Comparison of ENCODE assay signal across 17 cellular contexts in genomic region chr20:46820682-46821081, GRCh38.
DNase-seq lines count a peak whose midpoint lies in the region; ATAC-seq and TF ChIP-seq lines count a peak whose summit lies in the region.
"Had no signal": no experiment of that assay in that cellular context is flagged by ENCODE, and none has a peak within 500 bp of the region (broad histone marks: within the 10 kb centered on the region; RNA-seq: fewer than 3 reads in every experiment).

No MANE protein-coding gene starts in this region.

- peak overlapping the region; percentile 43; the same call in 1 of the 3 replicates for H2BK15ac ChIP-seq in IMR-90 (ENCODE audit: low read depth, low read length)

- peaks cover 3% of the 10 kb centered on the region; the same call in 1 of the 2 replicates for H3K4me1 Mint-ChIP-seq in WTC11
- H3K4me1 Mint-ChIP-seq: activated B cell treated with CpG ODN at 0.5 μM for 24 hours; central memory CD8-positive, alpha-beta T cell had no signal

- no peak overlapping the region for H3K9ac ChIP-seq in IMR-90 (ENCODE audit: low read depth, low read length)

- no TSS peak for BruUV-seq in IMR-90 (replicated peaks; lab: Mats Ljungman, UMichigan)

- POLR2A ChIA-PET in IMR-90 (lab: Charles Lee; ENCODE audit: unreplicated experiment) = no interaction called here
- POLR2A ChIA-PET in WTC11 (lab: Charles Lee) = no interaction called here

- H3K4me3 Mint-ChIP-seq in WTC11 = no peak overlapping the region
- H3K4me3 Mint-ChIP-seq: activated B cell treated with CpG ODN at 0.5 μM for 24 hours; central memory CD8-positive, alpha-beta T cell; effector memory CD8-positive, alpha-beta T cell had no signal

- peak overlapping the region; percentile 53 for H2AFZ ChIP-seq in IMR-90 (replicated peaks; ENCODE audit: low read length, poor library complexity)

- no peak overlapping the region for H2BK20ac ChIP-seq in IMR-90 (ENCODE audit: low read depth, low read length)

- H3K9me3 Mint-ChIP-seq in WTC11 = peaks cover 14% of the 10 kb centered on the region
- H3K9me3 Mint-ChIP-seq: effector memory CD8-positive, alpha-beta T cell had no signal

- dilution Hi-C loops in IMR-90 (cut with HindIII; ENCODE audit: low sequenced_read_pairs, unreplicated experiment) = no loop called here

- in situ Hi-C loops in IMR-90 (cut with MboI; ENCODE audit: low sequenced_read_pairs) = no loop called here

- H4K20me1 ChIP-seq in IMR-90 (ENCODE audit: insufficient read depth, low read length) = no peaks in the 10 kb centered on the region

- H3K27me3 ChIP-seq in IMR-90 (ENCODE audit: control insufficient read depth, insufficient read depth, low read length) = no peaks in the 10 kb centered on the region
- H3K27me3 ChIP-seq: testis had no signal

- peak overlapping the region; percentile 3 for H2AK9ac ChIP-seq in IMR-90 (replicated peaks; ENCODE audit: low read depth, low read length, poor library complexity)

- ATAC-seq in IMR-90 (ENCODE audit: low read depth) = no peak
- peak; percentile 100 for ATAC-seq in WTC11
- ATAC-seq in GM21390 (IDR thresholded peaks at IDR 0.05; ENCODE audit: unreplicated experiment) = no peak
- no peak for ATAC-seq in GM18870 (IDR thresholded peaks at IDR 0.05; ENCODE audit: unreplicated experiment)
- ATAC-seq: effector memory CD8-positive, alpha-beta T cell; GM12878; left ventricle myocardium superior had no signal

- no peak overlapping the region for H3K27ac ChIP-seq in IMR-90 (ENCODE audit: insufficient read depth, low read length)
- H3K27ac ChIP-seq: testis had no signal

- no peak overlapping the region for H3K56ac ChIP-seq in IMR-90 (ENCODE audit: extremely low read depth, insufficient read depth, low read length)

- no peak for TF ChIP-seq CTCF in IMR-90 (conservative IDR thresholded peaks at IDR 0.05; ENCODE audit: low read depth, low read length)
- peak; percentile 44; the same call in 1 of the 2 replicates for TF ChIP-seq CTCF in WTC11 (IDR thresholded peaks at IDR 0.05)

- H2BK5ac ChIP-seq in IMR-90 (ENCODE audit: low read depth, low read length, poor library complexity, severe bottlenecking) = no peak overlapping the region

- DNase-seq in COLO668 (lab: John Stamatoyannopoulos, UW; ENCODE audit: unreplicated experiment) = peak; percentile 22
- DNase-seq in IMR-90 = no peak
- DNase-seq in WTC11 (ENCODE audit: low spot score) = peak; percentile 64
- DNase-seq in iPS DF 4.7 (ENCODE audit: extremely low read depth, low spot score) = peak; percentile 11
- no peak for DNase-seq in HT-29 (ENCODE audit: low spot score)
- DNase-seq in NCI-H187 treated with DMSO at 0.1 percent for 48 hours (lab: John Stamatoyannopoulos, UW) = no peak
- DNase-seq: activated B cell treated with CpG ODN at 0.5 μM for 24 hours; effector memory CD8-positive, alpha-beta T cell; left ventricle myocardium superior; SHP77; small intestine; T-helper 1 cell; testis had no signal

- H3K23ac ChIP-seq in IMR-90 (ENCODE audit: low read depth, low read length) = no peak overlapping the region

- no peak overlapping the region for H3K4me2 ChIP-seq in IMR-90 (ENCODE audit: low read depth, low read length)

- H3K4ac ChIP-seq in IMR-90 (ENCODE audit: low read depth, low read length) = no peak overlapping the region; the same call in 1 of the 2 replicates

- no peaks in the 10 kb centered on the region for H3K79me1 ChIP-seq in IMR-90 (ENCODE audit: low read depth in 1 of 2, low read length in 2 of 2)

- no peak for TF ChIP-seq RAD21 in IMR-90 (IDR thresholded peaks at IDR 0.05; ENCODE audit: low read length)

- H2AK5ac ChIP-seq in IMR-90 (ENCODE audit: low read depth, low read length) = peak overlapping the region; percentile 33; the same call in 1 of the 2 replicates

- H3K9me3 ChIP-seq in IMR-90 (ENCODE audit: control insufficient read depth, insufficient read depth, low read length) = no peaks in the 10 kb centered on the region
- H3K9me3 ChIP-seq: testis had no signal

- H4K8ac ChIP-seq in IMR-90 (ENCODE audit: low read depth in 2 of 2, low read length in 2 of 2) = no peak overlapping the region

- H4K5ac ChIP-seq in IMR-90 (ENCODE audit: low read depth, low read length) = no peak overlapping the region

- no peak overlapping the region for H2BK120ac ChIP-seq in IMR-90 (ENCODE audit: low read depth, low read length)

- peaks cover 2% of the 10 kb centered on the region; the same call in 1 of the 2 replicates for H3K9me1 ChIP-seq in IMR-90 (ENCODE audit: insufficient read depth, low read length)

- no peak for TF ChIP-seq POLR2A in IMR-90 (IDR thresholded peaks at IDR 0.05; ENCODE audit: low read depth, low read length)

- WGBS in IMR-90 (ENCODE audit: extremely low coverage in 2 of 2, insufficient read length in 1 of 2), 2 experiments = 100% methylated on average over 1 of the region's 3 CpGs; no CpG with 5 or more reads in 1 of the 2 experiments

- H3K14ac ChIP-seq in IMR-90 (replicated peaks; ENCODE audit: low read depth, low read length) = no peak overlapping the region

- no peak overlapping the region for H4K91ac ChIP-seq in IMR-90 (ENCODE audit: insufficient read depth, low read depth, low read length)

- peaks cover under 1% of the 10 kb centered on the region; the same call in 1 of the 2 replicates for H3K4me1 ChIP-seq in IMR-90 (ENCODE audit: control insufficient read depth, insufficient read depth, low read length)

- CTCF ChIA-PET in IMR-90 (lab: Yijun Ruan, JAX) (no interaction called here), WTC11 (lab: Charles Lee) (interaction anchor here (0.5 to 1.5 kb wide), 49 partner anchors 9 to 328 kb away, joined by 3 to 21 read pairs (median 4); partner anchors contain the start of gene EYA2)

- H3K27me3 Mint-ChIP-seq in WTC11 (ENCODE audit: low read depth) = no peaks in the 10 kb centered on the region; the same call in 1 of the 2 replicates

- no peaks in the 10 kb centered on the region for H3K36me3 Mint-ChIP-seq in WTC11

- no peaks in the 10 kb centered on the region for H3K36me3 ChIP-seq in IMR-90 (ENCODE audit: control insufficient read depth, insufficient read depth, low read length)

- intact Hi-C loops in IMR-90 (cut with micrococcal nuclease) = no loop called here

- no peak overlapping the region for H3K18ac ChIP-seq in IMR-90 (ENCODE audit: low read depth, low read length)

- H3K27ac Mint-ChIP-seq in WTC11 = no peak overlapping the region
- H3K27ac Mint-ChIP-seq: activated B cell treated with CpG ODN at 0.5 μM for 24 hours; effector memory CD8-positive, alpha-beta T cell had no signal

- no peak overlapping the region for H3K4me3 ChIP-seq in IMR-90 (ENCODE audit: insufficient read depth, low read depth, low read length)
- H3K4me3 ChIP-seq: GM12878, testis had no signal

TF ChIP-seq in IMR-90, 13 proteins besides CTCF, POLR2A, EP300 and RAD21 (continues in another document):
- TF ChIP-seq MAZ (IDR thresholded peaks at IDR 0.05; ENCODE audit: borderline replicate concordance, low read depth, low read length) (no peak), BHLHE40 (IDR thresholded peaks at IDR 0.05; ENCODE audit: low read depth, low read length) (no peak), SMC3 (IDR thresholded peaks at IDR 0.05; ENCODE audit: low read depth, low read length) (no peak), ELK1 (IDR thresholded peaks at IDR 0.05; ENCODE audit: borderline replicate concordance, low read depth, low read length) (no peak), RCOR1 (IDR thresholded peaks at IDR 0.05; ENCODE audit: insufficient replicate concordance, low read length) (no peak), RFX5 (IDR thresholded peaks at IDR 0.05; ENCODE audit: low read depth, low read length) (no peak), MAFK (IDR thresholded peaks at IDR 0.05; ENCODE audit: low read depth, low read length) (no peak), FOS (IDR thresholded peaks at IDR 0.05; ENCODE audit: low read depth, low read length) (no peak), NFE2L2 (IDR thresholded peaks at IDR 0.05; ENCODE audit: low read depth, low read length) (no peak)

TF ChIP-seq in WTC11, 78 proteins besides CTCF, POLR2A, EP300 and RAD21 (continues in another document):
- TF ChIP-seq E2F1 (CRISPR knock-in tag; IDR thresholded peaks at IDR 0.05) (no peak), ZNF281 (CRISPR knock-in tag; IDR thresholded peaks at IDR 0.05) (no peak), GRHL2 (CRISPR knock-in tag; IDR thresholded peaks at IDR 0.05; ENCODE audit: insufficient replicate concordance, severe bottlenecking) (no peak)

Comparison
In these comparisons a context has a peak if more than half of its experiments do, and no peak if none do; other contexts are left out.
1. DNase-seq: peak in COLO668 (single experiment), WTC11 (single experiment) and iPS DF 4.7 (single experiment); none in IMR-90 (single experiment), HT-29 (single experiment) and NCI-H187 treated with DMSO at 0.1 percent for 48 hours (single experiment).